In genomic region chr22:41683616-41684015, GRCh38 we compare ENCODE assay signal across 1 cellular context.
TF ChIP-seq lines count a peak whose summit lies in the region.

No MANE protein-coding gene starts in this region.

TF ChIP-seq in K562, 482 proteins besides CTCF, POLR2A, EP300 and RAD21:
- TF ChIP-seq TBL1XR1 (IDR thresholded peaks at IDR 0.05; ENCODE audit: low read length in 2 of 2) = no peak
- no peak for TF ChIP-seq RBFOX2 (IDR thresholded peaks at IDR 0.05; ENCODE audit: low read depth, low read length)
- TF ChIP-seq ARID2 (IDR thresholded peaks at IDR 0.05) = no peak
- no peak for TF ChIP-seq TGIF2 (CRISPR knock-in tag; IDR thresholded peaks at IDR 0.05)
- TF ChIP-seq ZNF143 (CRISPR knock-in tag; IDR thresholded peaks at IDR 0.05) = no peak
- TF ChIP-seq SRSF9 (IDR thresholded peaks at IDR 0.05; ENCODE audit: borderline replicate concordance, low read depth, low read length) = no peak
- no peak for TF ChIP-seq CREB3L1 (IDR thresholded peaks at IDR 0.05; ENCODE audit: borderline replicate concordance, low read depth)
TF ChIP-seq in K562: peak in this region for 0.
